10 cellular contexts compared by ENCODE assay signal in genomic region chr2:237449193-237449797, GRCh38. TPM values are rescaled to one million over a fixed set of nuclear protein-coding genes. Genes with fewer than 3 reads are reported as not detected.
DNase-seq lines count a peak whose midpoint lies in the region; ATAC-seq and TF ChIP-seq lines count a peak whose summit lies in the region.
"Had no signal": no experiment of that assay in that cellular context is flagged by ENCODE, and none has a peak within 500 bp of the region (broad histone marks: within the 10 kb centered on the region; RNA-seq: fewer than 3 reads in every experiment).

No MANE protein-coding gene starts in this region.

- H3K14ac ChIP-seq in trophoblast cell (ENCODE audit: low read length): no peak overlapping the region

- no peak overlapping the region for H3K4ac ChIP-seq in trophoblast cell (ENCODE audit: low read depth, low read length)

- TF ChIP-seq EP300 in gastroesophageal sphincter (IDR thresholded peaks at IDR 0.05): no peak

- H2AK5ac ChIP-seq in trophoblast cell (ENCODE audit: low read length): no peak overlapping the region

- H3K27me3 ChIP-seq in BLaER1 (no peaks in the 10 kb centered on the region), gastroesophageal sphincter (no peaks in the 10 kb centered on the region), trophoblast cell (ENCODE audit: insufficient read depth, low read length) (no peaks in the 10 kb centered on the region), MM.1S (replicated peaks; ENCODE audit: insufficient read depth, low read length) (peaks cover 14% of the 10 kb centered on the region)

- H3K18ac ChIP-seq in trophoblast cell (ENCODE audit: low read length): no peak overlapping the region

- TF ChIP-seq CTCF in gastroesophageal sphincter (IDR thresholded peaks at IDR 0.05) (no peak), MM.1S (IDR thresholded peaks at IDR 0.05; ENCODE audit: low read length) (no peak)

- no peak for TF ChIP-seq POLR2A in gastroesophageal sphincter (IDR thresholded peaks at IDR 0.05)

- no peaks in the 10 kb centered on the region for H3K79me2 ChIP-seq in trophoblast cell (ENCODE audit: control insufficient read depth, insufficient read depth, low read length, poor library complexity)
- no peaks in the 10 kb centered on the region for H3K79me2 ChIP-seq in MM.1S (ENCODE audit: low read length)

- peaks cover 72% of the 10 kb centered on the region for H3K4me1 ChIP-seq in BLaER1
- peaks cover 0 to 35% (median 11%) of the 10 kb centered on the region in 3 donors for H3K4me1 ChIP-seq in gastroesophageal sphincter
- H3K4me1 ChIP-seq in trophoblast cell (ENCODE audit: control insufficient read depth in 1 of 2, insufficient read depth in 2 of 2, low read length in 2 of 2): peaks cover 2 to 4% of the 10 kb centered on the region in 2 experiments
- H3K4me1 ChIP-seq in MM.1S (ENCODE audit: low read length): no peaks in the 10 kb centered on the region

- H2AFZ ChIP-seq in trophoblast cell (ENCODE audit: insufficient read depth, low read length, poor library complexity): no peak overlapping the region
- no peak overlapping the region for H2AFZ ChIP-seq in MM.1S (ENCODE audit: low read length)

- H3K27ac ChIP-seq in BLaER1 (peak overlapping the region; percentile 70), gastroesophageal sphincter (peak overlapping the region in 3 of 4 donors; percentile 58 to 78 (median 69)), trophoblast cell (ENCODE audit: low read depth, low read length) (no peak overlapping the region), MM.1S (ENCODE audit: low read length) (no peak overlapping the region)
- H3K27ac ChIP-seq: RWPE1 had no signal

- 30 to 62% methylated on average over 2 to 10 of the region's 11 CpGs for WGBS in gastroesophageal sphincter (ENCODE audit: low coverage in 1 of 2), 2 donors
- no CpG with 5 or more reads among the region's 11 CpGs for WGBS in trophoblast cell (ENCODE audit: extremely low coverage, insufficient coverage, insufficient read length)

- H3K9ac ChIP-seq in BLaER1: no peak overlapping the region
- no peak overlapping the region for H3K9ac ChIP-seq in trophoblast cell (ENCODE audit: low read length)
- no peak overlapping the region for H3K9ac ChIP-seq in MM.1S (ENCODE audit: low read length)

- H4K91ac ChIP-seq in trophoblast cell (ENCODE audit: low read depth, low read length): no peak overlapping the region

- H4K12ac ChIP-seq in trophoblast cell (ENCODE audit: low read depth, low read length): no peak overlapping the region

- no peak overlapping the region for H2BK120ac ChIP-seq in trophoblast cell (ENCODE audit: insufficient read depth, low read length, poor library complexity)

- peaks cover 28% of the 10 kb centered on the region for H3K9me3 ChIP-seq in BLaER1
- H3K9me3 ChIP-seq in gastroesophageal sphincter: no peaks in the 10 kb centered on the region
- peaks cover 3% of the 10 kb centered on the region for H3K9me3 ChIP-seq in trophoblast cell (ENCODE audit: insufficient read depth, low read depth, low read length)
- no peaks in the 10 kb centered on the region for H3K9me3 ChIP-seq in MM.1S (replicated peaks; ENCODE audit: insufficient read depth, low read length)

- no peaks in the 10 kb centered on the region for H4K20me1 ChIP-seq in BLaER1
- no peaks in the 10 kb centered on the region for H4K20me1 ChIP-seq in MM.1S (ENCODE audit: insufficient read depth, low read length)

- H3K36me3 ChIP-seq in BLaER1 (no peaks in the 10 kb centered on the region), gastroesophageal sphincter (no peaks in the 10 kb centered on the region), trophoblast cell (ENCODE audit: control insufficient read depth in 1 of 2, insufficient read depth in 2 of 2, low read length in 2 of 2) (peaks cover 0 to 3% of the 10 kb centered on the region in 2 experiments), MM.1S (replicated peaks; ENCODE audit: insufficient read depth, low read length) (no peaks in the 10 kb centered on the region)

- no peak overlapping the region for H4K8ac ChIP-seq in trophoblast cell (ENCODE audit: low read depth, low read length)

- H3K4me2 ChIP-seq in BLaER1: peak overlapping the region; percentile 68
- H3K4me2 ChIP-seq in trophoblast cell (ENCODE audit: low read length): no peak overlapping the region
- H3K4me2 ChIP-seq in MM.1S (ENCODE audit: low read depth, low read length): no peak overlapping the region

- H3K4me3 ChIP-seq in BLaER1 (0 out of 2 replicates have a peak overlapping the region, but pooled peaks have one; percentile 22), gastroesophageal sphincter (no peak overlapping the region), trophoblast cell (ENCODE audit: low read depth, low read length) (peak overlapping the region; percentile 19), MM.1S (ENCODE audit: low read length) (no peak overlapping the region)

- no peak overlapping the region for H2BK12ac ChIP-seq in trophoblast cell (ENCODE audit: low read length)

- no peaks in the 10 kb centered on the region for H3K79me1 ChIP-seq in trophoblast cell (ENCODE audit: low read length)

- no peak overlapping the region for H3K23ac ChIP-seq in trophoblast cell (ENCODE audit: low read length)

- DNase-seq in NCI-H2196 (lab: John Stamatoyannopoulos, UW; ENCODE audit: unreplicated experiment) (peak; percentile 46), trophoblast cell (no peak), MM.1S (no peak)
- DNase-seq in activated naive CD4-positive, alpha-beta T cell treated with anti-CD3 and anti-CD28 coated beads, Interleukin-2, amount 50 U/mL, for 16 hours: no peak

- H3F3A ChIP-seq in MM.1S (ENCODE audit: insufficient read depth, low read length): no peaks in the 10 kb centered on the region

- no peaks in the 10 kb centered on the region for H3K9me2 ChIP-seq in MM.1S (replicated peaks; ENCODE audit: insufficient read depth, low read length)

- ATAC-seq in gastroesophageal sphincter (peak; percentile 89), HG03175 (IDR thresholded peaks at IDR 0.05; ENCODE audit: unreplicated experiment) (no peak), GM19035 (IDR thresholded peaks at IDR 0.05; ENCODE audit: unreplicated experiment) (no peak)
- ATAC-seq: CD8-positive, alpha-beta T cell had no signal

- no peak overlapping the region for H2BK5ac ChIP-seq in trophoblast cell (ENCODE audit: low read depth, low read length, poor library complexity)

RNA-seq across cellular contexts. Expression of gene COL6A3, which starts 35.3 kb away (rescaled TPM):
- 100 to 1,000 TPM; 110 to 421 (median 310) TPM for total RNA-seq in gastroesophageal sphincter
- polyA plus RNA-seq in trophoblast cell (2013): 81.7 and 90.1 TPM in 2 replicates

RNA-seq across cellular contexts. Expression of gene MLPH, which starts 37.8 kb away (rescaled TPM):
- 10 to 100 TPM in 2 of 4 donors, 1 to 10 TPM in 2; 1.8 to 13.8 (median 10.8) TPM for total RNA-seq in gastroesophageal sphincter
- polyA plus RNA-seq in trophoblast cell (2013): 3.8 and 4.1 TPM in 2 replicates
- total RNA-seq: CD8-positive, alpha-beta T cell had no signal

Comparison
In these comparisons a context has a peak if more than half of its experiments do, and no peak if none do; other contexts are left out.
1. H3K27ac ChIP-seq: peak in BLaER1 (single experiment) and gastroesophageal sphincter (3 of 4); none in trophoblast cell (single experiment) and MM.1S (single experiment).
2. H3K4me3 ChIP-seq: peak in BLaER1 (single experiment) and trophoblast cell (single experiment); none in gastroesophageal sphincter (0 of 2) and MM.1S (single experiment).